ENCODE assay signal across 8 cellular contexts in genomic region chr18:36297419-36298112, GRCh38. TPM values are rescaled to one million over a fixed set of nuclear protein-coding genes. Genes with fewer than 3 reads are reported as not detected.
DNase-seq lines count a peak whose midpoint lies in the region; ATAC-seq and TF ChIP-seq lines count a peak whose summit lies in the region.

Gene FHOD3 (plus strand): TSS chr18:36297713. CDS start chr18:36297836, 123 bp downstream.

- no peak within 1 kb of the TSS for H3K4me3 Mint-ChIP-seq in natural killer cell treated with Interleukin-12 subunit alpha and Interleukin-12 subunit beta and Interleukin-15 and Interleukin-18, amount 100 ng/mL, for 72 hours

- H4K20me1 ChIP-seq in DOHH2 (ENCODE audit: control insufficient read depth, insufficient read depth, low read depth, low read length), result no peaks in the 10 kb centered on the region
- H4K20me1 ChIP-seq in OCI-LY7 (ENCODE audit: insufficient read depth, low read length), result no peaks in the 10 kb centered on the region

- POLR2A ChIA-PET in OCI-LY7 (lab: Charles Lee), result no interaction called here

- no peaks in the 10 kb centered on the region for H3K9me2 ChIP-seq in DOHH2 (replicated peaks; ENCODE audit: control insufficient read depth, low read length)
- H3K9me2 ChIP-seq in OCI-LY7 (ENCODE audit: insufficient read depth, low read length), result no peaks in the 10 kb centered on the region

- peaks cover 13 to 19% of the 10 kb centered on the region in 2 donors for H3K27me3 Mint-ChIP-seq in natural killer cell treated with Interleukin-12 subunit alpha and Interleukin-12 subunit beta and Interleukin-15 and Interleukin-18, amount 100 ng/mL, for 72 hours

- no TSS peak for BruUV-seq in OCI-LY7 (replicated peaks; lab: Mats Ljungman, UMichigan)

- H3K27ac ChIP-seq in DOHH2 (ENCODE audit: low read depth, low read length) (no peak within 1 kb of the TSS), VCaP (peak within 1 kb of the TSS; percentile 88), foreskin keratinocyte (peak within 1 kb of the TSS; percentile 43), OCI-LY7 (ENCODE audit: low read depth, low read length, poor library complexity, severe bottlenecking) (no peak within 1 kb of the TSS)

- intact Hi-C loops in OCI-LY7 (cut with micrococcal nuclease; ENCODE audit: unreplicated experiment), result no loop called here

- H2AFZ ChIP-seq in OCI-LY7 (ENCODE audit: low read length), result no peak within 1 kb of the TSS

- H3K4me1 ChIP-seq in DOHH2 (ENCODE audit: control insufficient read depth, low read length) (no peaks in the 10 kb centered on the region; the same call in none of the 2 replicates), foreskin keratinocyte (peaks cover 15% of the 10 kb centered on the region), OCI-LY7 (ENCODE audit: insufficient read depth, low read length, poor library complexity, severe bottlenecking) (no peaks in the 10 kb centered on the region)

- TF ChIP-seq CTCF in DOHH2 (IDR thresholded peaks at IDR 0.05; ENCODE audit: low read depth, low read length, poor library complexity, severe bottlenecking) (no peak), VCaP (conservative IDR thresholded peaks at IDR 0.05) (no peak), foreskin keratinocyte (conservative IDR thresholded peaks at IDR 0.05) (no peak), OCI-LY7 (conservative IDR thresholded peaks at IDR 0.05; ENCODE audit: low read length) (no peak)

- peak within 1 kb of the TSS; percentile 47 for H3K4me2 ChIP-seq in DOHH2 (ENCODE audit: low read length)
- no peak within 1 kb of the TSS; the same call in 1 of the 2 replicates for H3K4me2 ChIP-seq in OCI-LY7 (ENCODE audit: low read length)

- H3K4me1 Mint-ChIP-seq in natural killer cell treated with Interleukin-12 subunit alpha and Interleukin-12 subunit beta and Interleukin-15 and Interleukin-18, amount 100 ng/mL, for 72 hours (ENCODE audit: low read depth in 2 of 2), result no peaks in the 10 kb centered on the region

- no peak within 1 kb of the TSS for H3K27ac Mint-ChIP-seq in natural killer cell treated with Interleukin-12 subunit alpha and Interleukin-12 subunit beta and Interleukin-15 and Interleukin-18, amount 100 ng/mL, for 72 hours

- H3K27me3 ChIP-seq in DOHH2 (ENCODE audit: control insufficient read depth, low read length), result peaks cover 46% of the 10 kb centered on the region
- no peaks in the 10 kb centered on the region for H3K27me3 ChIP-seq in foreskin keratinocyte

- H3K36me3 ChIP-seq in DOHH2 (ENCODE audit: control insufficient read depth, low read length), result no peaks in the 10 kb centered on the region
- no peaks in the 10 kb centered on the region for H3K36me3 ChIP-seq in OCI-LY7 (ENCODE audit: insufficient read depth, low read length)

- H3K79me2 ChIP-seq in DOHH2 (ENCODE audit: control insufficient read depth, low read length) (no peaks in the 10 kb centered on the region), OCI-LY7 (ENCODE audit: insufficient read depth, low read depth, low read length) (no peaks in the 10 kb centered on the region)

- peak; percentile 60 for ATAC-seq in GM19467 (IDR thresholded peaks at IDR 0.05; ENCODE audit: unreplicated experiment)
- peak; percentile 48 for ATAC-seq in foreskin keratinocyte
- peak; percentile 50 to 78 for ATAC-seq in natural killer cell treated with Interleukin-12 subunit alpha and Interleukin-12 subunit beta and Interleukin-15 and Interleukin-18, amount 100 ng/mL, for 72 hours

- no peaks in the 10 kb centered on the region for H3K9me3 Mint-ChIP-seq in natural killer cell treated with Interleukin-12 subunit alpha and Interleukin-12 subunit beta and Interleukin-15 and Interleukin-18, amount 100 ng/mL, for 72 hours

- H3K4me3 ChIP-seq in DOHH2 (ENCODE audit: low read length) (peak within 1 kb of the TSS; percentile 28), OCI-LY7 (ENCODE audit: low read depth, low read length, poor library complexity, severe bottlenecking) (no peak within 1 kb of the TSS)

- H3F3A ChIP-seq in DOHH2 (ENCODE audit: control insufficient read depth, insufficient read depth), result no peaks in the 10 kb centered on the region

- peak; percentile 58 for DNase-seq in HPDE6-E6E7 (ENCODE audit: extremely low spot score)
- DNase-seq in foreskin keratinocyte, result no peak
- DNase-seq in natural killer cell treated with Interleukin-12 subunit alpha and Interleukin-12 subunit beta and Interleukin-15 and Interleukin-18, amount 100 ng/mL, for 72 hours (ENCODE audit: low spot score), result no peak
- no peak for DNase-seq in SIG-M5 (lab: John Stamatoyannopoulos, UW)
- no peak for DNase-seq in OCI-LY7 (ENCODE audit: low spot score)

- H3K36me3 Mint-ChIP-seq in natural killer cell treated with Interleukin-12 subunit alpha and Interleukin-12 subunit beta and Interleukin-15 and Interleukin-18, amount 100 ng/mL, for 72 hours, result no peaks in the 10 kb centered on the region

- H3K9me3 ChIP-seq in DOHH2 (ENCODE audit: control insufficient read depth, insufficient read depth, low read length), result no peaks in the 10 kb centered on the region
- no peaks in the 10 kb centered on the region for H3K9me3 ChIP-seq in OCI-LY7 (ENCODE audit: low read length)

- CTCF ChIA-PET in OCI-LY7 (lab: Charles Lee; ENCODE audit: unreplicated experiment), result interaction anchor here (0.6 kb wide), 2 partner anchors 26 to 539 kb away, joined by 3 to 11 read pairs; no protein-coding TSS in a partner anchor

RNA-seq across cellular contexts. Expression of gene FHOD3, which starts in this region (rescaled TPM):
- total RNA-seq in foreskin keratinocyte (12.7 and 13.9 TPM in 2 replicates), OCI-LY7 (2022) (2.4 and 2.5 TPM in 2 replicates)
- polyA plus RNA-seq in foreskin keratinocyte, result 7.8 and 8.7 TPM in 2 replicates
- total RNA-seq in natural killer cell treated with Interleukin-12 subunit alpha and Interleukin-12 subunit beta and Interleukin-15 and Interleukin-18, amount 100 ng/mL, for 72 hours, result not detected
- total RNA-seq in OCI-LY7 (2014; rRNA removed; shearing (Covaris generic)), result 0.06 and 0.26 TPM in 2 replicates

Comparison
In these comparisons a context has a peak if more than half of its experiments do, and no peak if none do; other contexts are left out.
1. Peak in ATAC-seq in natural killer cell treated with Interleukin-12 subunit alpha and Interleukin-12 subunit beta and Interleukin-15 and Interleukin-18, amount 100 ng/mL, for 72 hours; RNA of the gene not detected or under 1 TPM.
2. H3K27ac ChIP-seq: peak in VCaP (single experiment) and foreskin keratinocyte (single experiment); none in DOHH2 (single experiment) and OCI-LY7 (single experiment).
3. Peak in every context shown above with its lines, with median percentiles within 50 percentile points of each other: ATAC-seq.